18 cellular contexts compared by ENCODE assay signal in the genomic region with DNA sequence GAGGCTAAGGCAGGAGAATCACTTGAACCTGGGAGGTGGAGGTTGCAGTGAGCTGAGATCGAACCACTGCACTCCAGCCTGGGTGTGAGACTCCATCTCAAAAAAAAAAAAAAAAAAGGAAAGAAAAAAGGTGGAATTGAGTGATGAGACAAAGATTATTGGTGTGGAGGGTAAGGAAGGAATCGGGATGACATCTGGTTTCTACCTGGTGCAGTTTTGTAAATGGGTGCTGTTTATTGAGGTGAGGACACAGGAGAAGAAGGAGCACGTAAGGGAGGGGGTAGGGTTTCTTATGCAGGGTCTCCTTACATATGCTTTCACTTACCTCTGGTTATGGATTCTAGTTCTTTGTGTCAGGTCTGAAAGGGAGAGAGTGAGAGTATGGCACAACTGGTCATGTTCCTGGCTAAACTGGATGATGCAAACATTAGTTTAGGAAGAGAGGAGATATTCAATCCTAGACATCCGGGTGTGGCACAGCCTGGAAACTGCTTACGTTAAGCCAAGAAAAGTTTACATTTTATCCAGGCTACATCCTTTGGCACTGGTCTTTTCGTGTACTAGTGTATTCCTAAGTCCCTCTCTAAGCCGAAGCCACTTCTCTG. TPM values are rescaled to one million over a fixed set of nuclear protein-coding genes. Genes with fewer than 3 reads are reported as not detected.
DNase-seq lines count a peak whose midpoint lies in the region; ATAC-seq and TF ChIP-seq lines count a peak whose summit lies in the region.
"Had no signal": no experiment of that assay in that cellular context is flagged by ENCODE, and none has a peak within 500 bp of the region (broad histone marks: within the 10 kb centered on the region; RNA-seq: fewer than 3 reads in every experiment).

No MANE protein-coding gene starts in this region.

- intact Hi-C loops in IMR-90 (cut with micrococcal nuclease): no loop called here

- H3K9ac ChIP-seq in IMR-90 (ENCODE audit: low read depth, low read length) (peak overlapping the region; percentile 31; the same call in 1 of the 2 replicates), mesenchymal stem cell (ENCODE audit: low read length) (no peak overlapping the region)

- no peak overlapping the region for H2AFZ ChIP-seq in IMR-90 (replicated peaks; ENCODE audit: low read length, poor library complexity)
- no peak overlapping the region for H2AFZ ChIP-seq in mesenchymal stem cell (ENCODE audit: low read depth, low read length)

- H4K20me1 ChIP-seq in IMR-90 (ENCODE audit: insufficient read depth, low read length): peaks cover 88% of the 10 kb centered on the region

- peak overlapping the region; percentile 92 for H4K91ac ChIP-seq in IMR-90 (ENCODE audit: insufficient read depth, low read depth, low read length)
- H4K91ac ChIP-seq in mesenchymal stem cell (ENCODE audit: low read length): no peak overlapping the region

- ATAC-seq in CD4-positive, CD25-positive, alpha-beta regulatory T cell (ENCODE audit: low read depth in 2 of 2): no peak
- peak; percentile 28 for ATAC-seq in IMR-90 (ENCODE audit: low read depth)
- no peak for ATAC-seq in GM18858 (IDR thresholded peaks at IDR 0.05; ENCODE audit: unreplicated experiment)
- no peak for ATAC-seq in GM18520 (IDR thresholded peaks at IDR 0.05; ENCODE audit: unreplicated experiment)
- ATAC-seq: SK-N-SH treated with all-trans-retinoic acid at 6 μM for 48 hours had no signal

- H3K9me3 Mint-ChIP-seq in CD4-positive, CD25-positive, alpha-beta regulatory T cell: no peaks in the 10 kb centered on the region
- no peaks in the 10 kb centered on the region for H3K9me3 Mint-ChIP-seq in chondrocyte (ENCODE audit: low read depth)
- H3K9me3 Mint-ChIP-seq: activated T-cell treated with anti-CD3 and anti-CD28 coated beads, Interleukin-2, amount 50 U/mL, for 72 hours; endodermal cell had no signal

- H2BK5ac ChIP-seq in IMR-90 (ENCODE audit: low read depth, low read length, poor library complexity, severe bottlenecking) (peak overlapping the region; percentile 95), mesenchymal stem cell (ENCODE audit: low read depth, low read length, poor library complexity, severe bottlenecking) (no peak overlapping the region)

- H2BK120ac ChIP-seq in IMR-90 (ENCODE audit: low read depth, low read length) (peak overlapping the region; percentile 96), mesenchymal stem cell (ENCODE audit: low read depth, low read length) (no peak overlapping the region)

- dilution Hi-C loops in IMR-90 (cut with HindIII; ENCODE audit: low sequenced_read_pairs, unreplicated experiment): no loop called here

- no peaks in the 10 kb centered on the region for H3K27me3 ChIP-seq in CD4-positive, CD25-positive, alpha-beta regulatory T cell (ENCODE audit: control insufficient read depth, insufficient read depth, low read length)
- H3K27me3 ChIP-seq in IMR-90 (ENCODE audit: control insufficient read depth, insufficient read depth, low read length): no peaks in the 10 kb centered on the region
- H3K27me3 ChIP-seq in mesenchymal stem cell (ENCODE audit: control insufficient read depth in 1 of 2, insufficient read depth in 1 of 2, low read length in 2 of 2): no peaks in the 10 kb centered on the region
- H3K27me3 ChIP-seq: adrenal gland, testis had no signal

- no TSS peak for BruUV-seq in IMR-90 (replicated peaks; lab: Mats Ljungman, UMichigan)

- H3K4me1 ChIP-seq in CD4-positive, CD25-positive, alpha-beta regulatory T cell (ENCODE audit: control insufficient read depth, insufficient read depth, low read length, poor library complexity, severe bottlenecking): peaks cover 85% of the 10 kb centered on the region
- H3K4me1 ChIP-seq in IMR-90 (ENCODE audit: control insufficient read depth, insufficient read depth, low read length) (peaks cover 32% of the 10 kb centered on the region), mesenchymal stem cell (ENCODE audit: control insufficient read depth, insufficient read depth, low read depth, low read length) (peaks cover 2% of the 10 kb centered on the region)

- H3K14ac ChIP-seq in IMR-90 (replicated peaks; ENCODE audit: low read depth, low read length) (peak overlapping the region; percentile 89), mesenchymal stem cell (ENCODE audit: low read length in 2 of 2) (no peak overlapping the region)

- H3K27ac Mint-ChIP-seq in CD4-positive, CD25-positive, alpha-beta regulatory T cell: peak overlapping the region in 1 of 3 donors; percentile 50
- peak overlapping the region; percentile 18 for H3K27ac Mint-ChIP-seq in chondrocyte (ENCODE audit: unreplicated experiment)
- H3K27ac Mint-ChIP-seq: activated T-cell treated with anti-CD3 and anti-CD28 coated beads, Interleukin-2, amount 50 U/mL, for 72 hours; endodermal cell had no signal

- no peak for TF ChIP-seq POLR2A in IMR-90 (IDR thresholded peaks at IDR 0.05; ENCODE audit: low read depth, low read length)

- H3K18ac ChIP-seq in IMR-90 (ENCODE audit: low read depth, low read length) (peak overlapping the region; percentile 84), mesenchymal stem cell (ENCODE audit: low read depth in 1 of 2, low read length in 2 of 2) (peak overlapping the region in 1 of 2 experiments; percentile 34)

- 80% methylated on average over 1 of the region's 7 CpGs; no CpG with 5 or more reads in 1 of the 2 experiments for WGBS in IMR-90 (ENCODE audit: extremely low coverage in 2 of 2, insufficient read length in 1 of 2), 2 experiments
- whole genome bisulfite sequencing in mesenchymal stem cell: 78% methylated on average over 7 of the region's 7 CpGs

- H3K4ac ChIP-seq in IMR-90 (ENCODE audit: low read depth, low read length) (peak overlapping the region; percentile 93), mesenchymal stem cell (ENCODE audit: low read depth in 1 of 2, low read length in 2 of 2) (no peak overlapping the region)

- H3K79me1 ChIP-seq in IMR-90 (ENCODE audit: low read depth in 1 of 2, low read length in 2 of 2) (peaks cover 20 to 85% of the 10 kb centered on the region in 2 experiments), mesenchymal stem cell (replicated peaks; ENCODE audit: low read length, poor library complexity, severe bottlenecking) (peaks cover 8% of the 10 kb centered on the region)

- H2BK15ac ChIP-seq in IMR-90 (ENCODE audit: low read depth, low read length) (peak overlapping the region; percentile 56; the same call in 1 of the 3 replicates), mesenchymal stem cell (ENCODE audit: low read depth, poor library complexity, severe bottlenecking) (no peak overlapping the region)

- H4K8ac ChIP-seq in IMR-90 (ENCODE audit: low read depth in 2 of 2, low read length in 2 of 2) (peak overlapping the region in 1 of 2 experiments; percentile 75; a peak in 3 of 4 replicates), mesenchymal stem cell (ENCODE audit: low read length) (no peak overlapping the region)

- H3K36me3 Mint-ChIP-seq in CD4-positive, CD25-positive, alpha-beta regulatory T cell: peaks cover 20% of the 10 kb centered on the region
- peaks cover 2% of the 10 kb centered on the region for H3K36me3 Mint-ChIP-seq in chondrocyte (ENCODE audit: low read depth)

- peak overlapping the region; percentile 57; the same call in 1 of the 2 replicates for H3K56ac ChIP-seq in IMR-90 (ENCODE audit: extremely low read depth, insufficient read depth, low read length)

- H3K23ac ChIP-seq in IMR-90 (ENCODE audit: low read depth, low read length): peak overlapping the region; percentile 70
- H3K23ac ChIP-seq in mesenchymal stem cell (ENCODE audit: low read length in 2 of 2): no peak overlapping the region

- peaks cover 30% of the 10 kb centered on the region for H3K9me1 ChIP-seq in IMR-90 (ENCODE audit: insufficient read depth, low read length)

- H2AK5ac ChIP-seq in IMR-90 (ENCODE audit: low read depth, low read length) (peak overlapping the region; percentile 60), mesenchymal stem cell (ENCODE audit: low read length, severe bottlenecking) (no peak overlapping the region)

- H3K36me3 ChIP-seq in CD4-positive, CD25-positive, alpha-beta regulatory T cell (ENCODE audit: control insufficient read depth, insufficient read depth, low read length): peaks cover 3% of the 10 kb centered on the region
- H3K36me3 ChIP-seq in IMR-90 (ENCODE audit: control insufficient read depth, insufficient read depth, low read length): peaks cover 1% of the 10 kb centered on the region; the same call in 1 of the 2 replicates
- peaks cover 3 to 5% of the 10 kb centered on the region in 2 experiments for H3K36me3 ChIP-seq in mesenchymal stem cell (ENCODE audit: control insufficient read depth in 1 of 2, insufficient read depth in 2 of 2, low read depth in 1 of 2, low read length in 2 of 2)
- H3K36me3 ChIP-seq: adrenal gland had no signal

- peak overlapping the region; percentile 58 for H2AK9ac ChIP-seq in IMR-90 (replicated peaks; ENCODE audit: low read depth, low read length, poor library complexity)

- peak overlapping the region; percentile 57 to 97 (median 72) for H3K4me3 Mint-ChIP-seq in CD4-positive, CD25-positive, alpha-beta regulatory T cell
- H3K4me3 Mint-ChIP-seq in chondrocyte (ENCODE audit: unreplicated experiment): no peak overlapping the region
- H3K4me3 Mint-ChIP-seq: endodermal cell had no signal

- peak overlapping the region; percentile 85 for H4K5ac ChIP-seq in IMR-90 (ENCODE audit: low read depth, low read length)

- H3K4me3 ChIP-seq in CD4-positive, CD25-positive, alpha-beta regulatory T cell (ENCODE audit: low read depth, low read length): peak overlapping the region; percentile 8
- H3K4me3 ChIP-seq in IMR-90 (ENCODE audit: insufficient read depth, low read depth, low read length): no peak overlapping the region
- H3K4me3 ChIP-seq in mesenchymal stem cell (ENCODE audit: insufficient read depth in 1 of 2, low read depth in 1 of 2, low read length in 2 of 2): no peak overlapping the region
- H3K4me3 ChIP-seq: adrenal gland, testis had no signal

- DNase-seq in CD4-positive, CD25-positive, alpha-beta regulatory T cell: no peak
- DNase-seq in IMR-90: peak; percentile 73
- no peak for DNase-seq in chondrocyte (ENCODE audit: low spot score)
- DNase-seq in mesenchymal stem cell: peak; percentile 43
- DNase-seq in NCI-H510A treated with DMSO at 0.1 percent for 48 hours (lab: John Stamatoyannopoulos, UW): no peak
- DNase-seq in activated CD4-positive, CD25-positive, alpha-beta regulatory T cell treated with anti-CD3 and anti-CD28 coated beads, Interleukin-2, amount 50 U/mL, for 72 hours: no peak
- DNase-seq: activated CD4-positive, alpha-beta T cell treated with anti-CD3 and anti-CD28 coated beads, Interleukin-2, amount 50 U/mL, for 48 hours; activated T-cell treated with anti-CD3 and anti-CD28 coated beads, Interleukin-2, amount 50 U/mL, for 72 hours; adrenal gland; AML-193; caudate nucleus; endodermal cell; H7; NCI-H1417 treated with DMSO at 0.1 percent for 48 hours; testis had no signal

- H3K4me2 ChIP-seq in IMR-90 (ENCODE audit: low read depth, low read length) (peak overlapping the region; percentile 81), mesenchymal stem cell (ENCODE audit: low read length, poor library complexity, severe bottlenecking) (no peak overlapping the region)

- peaks cover 38 to 92% (median 81%) of the 10 kb centered on the region in 4 donors for H3K4me1 Mint-ChIP-seq in CD4-positive, CD25-positive, alpha-beta regulatory T cell
- peaks cover 68% of the 10 kb centered on the region for H3K4me1 Mint-ChIP-seq in chondrocyte (ENCODE audit: low read depth)

- no peak overlapping the region for H3K27ac ChIP-seq in CD4-positive, CD25-positive, alpha-beta regulatory T cell (ENCODE audit: insufficient read depth, low read length, poor library complexity, severe bottlenecking)
- H3K27ac ChIP-seq in IMR-90 (ENCODE audit: insufficient read depth, low read length): peak overlapping the region; percentile 92; the same call in 1 of the 2 replicates
- H3K27ac ChIP-seq in mesenchymal stem cell (ENCODE audit: low read length, poor library complexity, severe bottlenecking): no peak overlapping the region
- H3K27ac ChIP-seq: adrenal gland had no signal

- TF ChIP-seq CTCF in IMR-90 (conservative IDR thresholded peaks at IDR 0.05; ENCODE audit: low read depth, low read length): no peak
- TF ChIP-seq CTCF in chondrocyte (IDR thresholded peaks at IDR 0.05): no peak

- H3K27me3 Mint-ChIP-seq in CD4-positive, CD25-positive, alpha-beta regulatory T cell: peaks cover 4% of the 10 kb centered on the region
- H3K27me3 Mint-ChIP-seq in chondrocyte (ENCODE audit: low read depth): no peaks in the 10 kb centered on the region

- POLR2A ChIA-PET in IMR-90 (lab: Charles Lee; ENCODE audit: unreplicated experiment): no interaction called here

- H2BK20ac ChIP-seq in IMR-90 (ENCODE audit: low read depth, low read length): peak overlapping the region; percentile 67

- in situ Hi-C loops in IMR-90 (cut with MboI; ENCODE audit: low sequenced_read_pairs): no loop called here

- no peak overlapping the region for H2BK12ac ChIP-seq in mesenchymal stem cell (ENCODE audit: low read length in 2 of 2)

- TF ChIP-seq RAD21 in IMR-90 (IDR thresholded peaks at IDR 0.05; ENCODE audit: low read length): no peak

- H3K9me3 ChIP-seq in CD4-positive, CD25-positive, alpha-beta regulatory T cell (ENCODE audit: control insufficient read depth in 2 of 2, low read length in 2 of 2): no peaks in the 10 kb centered on the region
- no peaks in the 10 kb centered on the region for H3K9me3 ChIP-seq in IMR-90 (ENCODE audit: control insufficient read depth, insufficient read depth, low read length)
- H3K9me3 ChIP-seq in mesenchymal stem cell (ENCODE audit: control insufficient read depth, low read length): no peaks in the 10 kb centered on the region
- H3K9me3 ChIP-seq: adrenal gland, testis had no signal

- CTCF ChIA-PET in IMR-90 (lab: Yijun Ruan, JAX): no interaction called here

RNA-seq across cellular contexts. Expression of gene RALY, which starts 5.4 kb away (rescaled TPM):
- 170 TPM for total RNA-seq in CD4-positive, CD25-positive, alpha-beta regulatory T cell
- polyA plus RNA-seq in CD4-positive, CD25-positive, alpha-beta regulatory T cell: 100 to 1,000 TPM; 160 to 216 (median 194) TPM
- total RNA-seq in IMR-90 (2012; rRNA removed) (45.8 and 46.2 TPM in 2 replicates), chondrocyte (78.7 to 169 TPM (median 168 TPM) in 3 replicates)
- 115 and 123 TPM in 2 replicates for polyA plus RNA-seq in IMR-90 (2012; rRNA removed)
- polyA plus RNA-seq in IMR-90 (2012; cell fraction: cytosol; rRNA removed): 145 and 250 TPM in 2 replicates
- polyA plus RNA-seq in IMR-90 (2012; cell fraction: nucleus; rRNA removed; ENCODE audit: low replicate concordance): 72.9 and 111 TPM in 2 replicates
- 89.2 TPM for polyA plus RNA-seq in mesenchymal stem cell (2013, experiment 1 of 2)
- polyA plus RNA-seq in mesenchymal stem cell (2013, experiment 2 of 2): 90.9 TPM

Comparison
In these comparisons a context has a peak if more than half of its experiments do, and no peak if none do; other contexts are left out.
1. DNase-seq: peak in IMR-90 (single experiment) and mesenchymal stem cell (single experiment); none in CD4-positive, CD25-positive, alpha-beta regulatory T cell (0 of 3), chondrocyte (single experiment), NCI-H510A treated with DMSO at 0.1 percent for 48 hours (single experiment) and activated CD4-positive, CD25-positive, alpha-beta regulatory T cell treated with anti-CD3 and anti-CD28 coated beads, Interleukin-2, amount 50 U/mL, for 72 hours (single experiment).